11 cellular contexts compared by ENCODE assay signal in the genomic region with DNA sequence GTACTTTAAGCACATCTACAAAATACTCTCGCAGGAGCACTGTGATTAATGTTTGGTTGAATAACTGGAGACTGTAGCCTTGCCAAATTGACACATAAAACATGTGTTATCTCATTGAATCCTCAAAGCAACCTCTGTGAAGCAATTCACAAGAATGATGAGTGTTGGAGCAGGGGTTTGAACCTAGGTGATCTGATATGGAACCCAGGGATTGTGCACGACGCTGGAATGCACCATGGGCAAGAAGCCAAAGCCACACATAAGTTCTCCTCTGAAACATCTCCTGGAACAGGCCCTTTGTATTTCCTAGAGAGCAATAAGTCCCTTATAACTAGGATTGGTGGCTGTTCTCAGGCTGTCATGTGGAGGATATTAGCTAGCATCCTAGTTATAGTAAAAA.
DNase-seq lines count a peak whose midpoint lies in the region; ATAC-seq and TF ChIP-seq lines count a peak whose summit lies in the region.
"Had no signal": no experiment of that assay in that cellular context is flagged by ENCODE, and none has a peak within 500 bp of the region (broad histone marks: within the 10 kb centered on the region; RNA-seq: fewer than 3 reads in every experiment).

No MANE protein-coding gene starts in this region.

- no peak overlapping the region for H3K27ac Mint-ChIP-seq in activated naive CD4-positive, alpha-beta T cell treated with anti-CD3 and anti-CD28 coated beads, Interleukin-2, amount 10 ng/mL, durations not matched to agents 7 days and 5 days
- H3K27ac Mint-ChIP-seq: endodermal cell had no signal

- peaks cover 13% of the 10 kb centered on the region for H3K4me1 Mint-ChIP-seq in activated naive CD4-positive, alpha-beta T cell treated with anti-CD3 and anti-CD28 coated beads, Interleukin-2, amount 10 ng/mL, durations not matched to agents 7 days and 5 days
- H3K4me1 Mint-ChIP-seq: endodermal cell had no signal

- H3K4me3 ChIP-seq in AG09309 (ENCODE audit: control insufficient read depth, low read depth, low read length), result no peak overlapping the region

- CTCF ChIA-PET in activated naive CD4-positive, alpha-beta T cell treated with anti-CD3 and anti-CD28 coated beads, Interleukin-2, amount 10 ng/mL, durations not matched to agents 7 days and 5 days (lab: Charles Lee), result no interaction called here

- H3K9me3 Mint-ChIP-seq in activated naive CD4-positive, alpha-beta T cell treated with anti-CD3 and anti-CD28 coated beads, Interleukin-2, amount 10 ng/mL, durations not matched to agents 7 days and 5 days, result no peaks in the 10 kb centered on the region
- H3K9me3 Mint-ChIP-seq: endodermal cell had no signal

- TF ChIP-seq CTCF in AG09309 (IDR thresholded peaks at IDR 0.05; ENCODE audit: control insufficient read depth, insufficient read depth, low read depth, low read length, missing control alignments) (no peak), GM20000 (IDR thresholded peaks at IDR 0.05; ENCODE audit: extremely low read depth, missing control alignments) (no peak)

- no peak overlapping the region for H3K4me3 Mint-ChIP-seq in activated naive CD4-positive, alpha-beta T cell treated with anti-CD3 and anti-CD28 coated beads, Interleukin-2, amount 10 ng/mL, durations not matched to agents 7 days and 5 days
- H3K4me3 Mint-ChIP-seq: endodermal cell had no signal

- DNase-seq in AG09309 (ENCODE audit: low read depth) (peak; percentile 42), HS-27A (ENCODE audit: low read depth) (peak; percentile 53), amniotic epithelial cell (ENCODE audit: low read depth) (peak; percentile 98), kidney tubule cell (ENCODE audit: low spot score) (peak; percentile 98), GM20000 (ENCODE audit: low spot score) (no peak), GOT3 (lab: John Stamatoyannopoulos, UW) (no peak)
- DNase-seq in activated naive CD4-positive, alpha-beta T cell treated with anti-CD3 and anti-CD28 coated beads, Interleukin-2, amount 10 ng/mL, durations not matched to agents 7 days and 5 days, result no peak
- DNase-seq: activated effector memory CD4-positive, alpha-beta T cell treated with anti-CD3 and anti-CD28 coated beads, Interleukin-2, amount 50 U/mL, for 16 hours; endodermal cell; left cardiac atrium had no signal

- H3K36me3 Mint-ChIP-seq in activated naive CD4-positive, alpha-beta T cell treated with anti-CD3 and anti-CD28 coated beads, Interleukin-2, amount 10 ng/mL, durations not matched to agents 7 days and 5 days, result peaks cover 3% of the 10 kb centered on the region

- ATAC-seq in GM19395 (IDR thresholded peaks at IDR 0.05; ENCODE audit: unreplicated experiment), result no peak

- no peaks in the 10 kb centered on the region for H3K27me3 Mint-ChIP-seq in activated naive CD4-positive, alpha-beta T cell treated with anti-CD3 and anti-CD28 coated beads, Interleukin-2, amount 10 ng/mL, durations not matched to agents 7 days and 5 days

Comparison
In these comparisons a context has a peak if more than half of its experiments do, and no peak if none do; other contexts are left out.
1. DNase-seq: peak in AG09309 (single experiment), HS-27A (single experiment), amniotic epithelial cell (single experiment) and kidney tubule cell (single experiment); none in GM20000 (single experiment), GOT3 (single experiment) and activated naive CD4-positive, alpha-beta T cell treated with anti-CD3 and anti-CD28 coated beads, Interleukin-2, amount 10 ng/mL, durations not matched to agents 7 days and 5 days (single experiment).